14 cellular contexts compared by ENCODE assay signal in genomic region chr6:152634773-152635172, GRCh38. TPM values are rescaled to one million over a fixed set of nuclear protein-coding genes. Genes with fewer than 3 reads are reported as not detected.
DNase-seq lines count a peak whose midpoint lies in the region; TF ChIP-seq lines count a peak whose summit lies in the region.
"Had no signal": no experiment of that assay in that cellular context is flagged by ENCODE, and none has a peak within 500 bp of the region (broad histone marks: within the 10 kb centered on the region; RNA-seq: fewer than 3 reads in every experiment).

No MANE protein-coding gene starts in this region.

- no peak overlapping the region for H3K27ac ChIP-seq in GM23248
- no peak overlapping the region for H3K27ac ChIP-seq in osteoblast (ENCODE audit: low read depth, low read length)
- H3K27ac ChIP-seq in vagina, result no peak overlapping the region

- H3K79me2 ChIP-seq in GM23248 (ENCODE audit: insufficient read depth), result no peaks in the 10 kb centered on the region; the same call in 1 of the 2 replicates
- no peaks in the 10 kb centered on the region for H3K79me2 ChIP-seq in osteoblast (ENCODE audit: insufficient read depth, low read length)

- H3K36me3 ChIP-seq in GM23248 (ENCODE audit: low read depth), result no peaks in the 10 kb centered on the region
- no peaks in the 10 kb centered on the region for H3K36me3 ChIP-seq in osteoblast (ENCODE audit: insufficient read depth, low read length)
- no peaks in the 10 kb centered on the region for H3K36me3 ChIP-seq in vagina

- in situ Hi-C loops in GM23248 (cut with MboI), result no loop called here

- H3K4me1 ChIP-seq in GM23248 (ENCODE audit: insufficient read depth) (peaks cover 12% of the 10 kb centered on the region), osteoblast (ENCODE audit: insufficient read depth, low read length) (peaks cover 11% of the 10 kb centered on the region), vagina (peaks cover 9% of the 10 kb centered on the region)

- 0 out of 2 replicates have a peak, but pooled peaks cover 9% of the 10 kb centered on the region for H3F3A ChIP-seq in GM23248 (ENCODE audit: insufficient read depth)

- no peaks in the 10 kb centered on the region for H3K9me2 ChIP-seq in GM23248 (ENCODE audit: insufficient read depth)

- H3K4me3 ChIP-seq in GM23248, result no peak overlapping the region
- H3K4me3 ChIP-seq in osteoblast (ENCODE audit: insufficient read depth, low read length), result no peak overlapping the region
- no peak overlapping the region for H3K4me3 ChIP-seq in vagina
- H3K4me3 ChIP-seq: K562 had no signal

- no peaks in the 10 kb centered on the region for H3K9me3 ChIP-seq in GM23248 (ENCODE audit: low read depth)
- no peaks in the 10 kb centered on the region for H3K9me3 ChIP-seq in osteoblast (ENCODE audit: low read depth, low read length)
- no peaks in the 10 kb centered on the region for H3K9me3 ChIP-seq in vagina

- 68 to 72% methylated on average over 3 of the region's 3 CpGs for WGBS in GM23248 (ENCODE audit: low coverage in 1 of 2, low lambda C conversion rate in 2 of 2, missing lambda C conversion rate in 2 of 2), 2 experiments

- intact Hi-C loops in vagina (cut with DNase I), result no loop called here

- H3K4me2 ChIP-seq in GM23248 (ENCODE audit: unreplicated experiment) (peak overlapping the region; percentile 93), osteoblast (ENCODE audit: insufficient read depth, low read length) (no peak overlapping the region)

- peak; percentile 22 for DNase-seq in activated CD8-positive, alpha-beta memory T cell treated with anti-CD3 and anti-CD28 coated beads, Interleukin-2, amount 50 U/mL, for 4 hours
- DNase-seq in activated CD8-positive, alpha-beta memory T cell treated with anti-CD3 and anti-CD28 coated beads, Interleukin-2, amount 50 U/mL, for 48 hours, result no peak
- DNase-seq in GM23248, result peak; percentile 4
- DNase-seq in NK-92 (lab: John Stamatoyannopoulos, UW; ENCODE audit: unreplicated experiment), result peak; percentile 2
- DNase-seq in stimulated activated CD8-positive, alpha-beta memory T cell treated with anti-CD3 and anti-CD28 coated beads, Interleukin-2, amount 100 ng/mL, for 1 hour (ENCODE audit: low read depth in 2 of 2), result peak; percentile 16 to 33
- DNase-seq in osteoblast (ENCODE audit: insufficient read length, low spot score, missing footprints), result no peak
- no peak for DNase-seq in NCI-H128 (lab: John Stamatoyannopoulos, UW; ENCODE audit: unreplicated experiment)
- no peak for DNase-seq in vagina (ENCODE audit: extremely low spot score in 2 of 2)
- DNase-seq: activated naive CD4-positive, alpha-beta T cell treated with Interleukin-2 at 50 U/mL for 16 hours; effector CD4-positive, alpha-beta T cell; H7; naive B cell; stimulated activated CD4-positive, alpha-beta T cell treated with anti-CD3 and anti-CD28 coated beads, Interleukin-4, amount 100 ng/mL, for 24 hours had no signal

- TF ChIP-seq CTCF in osteoblast (IDR thresholded peaks at IDR 0.05; ENCODE audit: extremely low read depth, low read depth, low read length), result no peak
- no peak for TF ChIP-seq CTCF in vagina (IDR thresholded peaks at IDR 0.05)

- TF ChIP-seq POLR2A in vagina (IDR thresholded peaks at IDR 0.05), result no peak

- no peak overlapping the region for H3K9ac ChIP-seq in GM23248

- H4K20me1 ChIP-seq in GM23248 (ENCODE audit: insufficient read depth) (no peaks in the 10 kb centered on the region), osteoblast (ENCODE audit: insufficient read depth, low read length) (no peaks in the 10 kb centered on the region)

- H3K27me3 ChIP-seq in GM23248 (replicated peaks; ENCODE audit: insufficient read depth), result no peaks in the 10 kb centered on the region
- no peaks in the 10 kb centered on the region for H3K27me3 ChIP-seq in osteoblast (ENCODE audit: insufficient read depth, low read length)
- no peaks in the 10 kb centered on the region for H3K27me3 ChIP-seq in vagina

- 0 out of 2 replicates have a peak overlapping the region, but pooled peaks have one; percentile 98 for H2AFZ ChIP-seq in GM23248
- no peak overlapping the region for H2AFZ ChIP-seq in osteoblast (ENCODE audit: low read length)

RNA-seq across cellular contexts. Expression of gene SYNE1, which starts 2.4 kb away (rescaled TPM):
- 95.4 and 129 TPM in 2 replicates for total RNA-seq in GM23248 (2014; rRNA removed; shearing (Covaris generic))
- 27.1 and 29.2 TPM in 2 replicates for polyA plus RNA-seq in GM23248 (2016; fragmentation: Nextera tagmentation; extraction: Ambion mirVana)
- 221 and 240 TPM in 2 replicates for total RNA-seq in osteoblast
- total RNA-seq in vagina, result 81.5 TPM

Comparison
In these comparisons a context has a peak if more than half of its experiments do, and no peak if none do; other contexts are left out.
1. DNase-seq: peak in activated CD8-positive, alpha-beta memory T cell treated with anti-CD3 and anti-CD28 coated beads, Interleukin-2, amount 50 U/mL, for 4 hours (single experiment), GM23248 (single experiment), NK-92 (single experiment) and stimulated activated CD8-positive, alpha-beta memory T cell treated with anti-CD3 and anti-CD28 coated beads, Interleukin-2, amount 100 ng/mL, for 1 hour (2 of 2); none in activated CD8-positive, alpha-beta memory T cell treated with anti-CD3 and anti-CD28 coated beads, Interleukin-2, amount 50 U/mL, for 48 hours (single experiment), osteoblast (single experiment), NCI-H128 (single experiment) and vagina (0 of 2).